Comparison of ENCODE assay signal across 17 cellular contexts in the genomic region with DNA sequence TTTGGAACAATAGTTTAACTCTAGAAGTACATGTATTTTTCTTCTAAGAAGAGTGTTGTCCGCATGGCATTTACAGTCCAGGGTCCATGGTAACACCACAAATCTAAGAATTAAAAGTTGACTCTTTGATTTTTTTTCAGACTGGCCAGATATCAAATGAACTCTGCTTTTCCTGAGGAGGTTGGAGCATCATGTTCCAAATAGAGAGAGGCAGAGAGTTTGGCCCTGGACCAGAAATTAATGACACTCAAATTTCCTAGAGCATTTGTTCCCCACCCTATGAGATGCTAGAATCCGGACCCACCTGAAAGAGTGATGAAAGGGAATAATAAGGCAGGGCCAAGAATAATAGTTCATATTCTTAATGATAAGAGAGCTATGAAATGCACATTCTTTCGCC.
"Had no signal": no experiment of that assay in that cellular context is flagged by ENCODE, and none has a peak within 500 bp of the region (broad histone marks: within the 10 kb centered on the region; RNA-seq: fewer than 3 reads in every experiment).

No MANE protein-coding gene starts in this region.

- H3K36me3 ChIP-seq: neutrophil had no signal

- DNase-seq: activated CD4-positive, alpha-beta T cell treated with anti-CD3 and anti-CD28 coated beads for 48 hours; activated CD8-positive, alpha-beta memory T cell treated with anti-CD3 and anti-CD28 coated beads, Interleukin-2, amount 50 U/mL, for 48 hours; activated CD8-positive, alpha-beta T cell treated with anti-CD3 and anti-CD28 coated beads, Interleukin-2, amount 10 ng/mL, durations not matched to agents 7 days and 5 days; activated naive CD8-positive, alpha-beta T cell treated with anti-CD3 and anti-CD28 coated beads, Interleukin-2, amount 10 ng/mL, durations not matched to agents 7 days and 5 days; central memory CD4-positive, alpha-beta T cell; effector memory CD4-positive, alpha-beta T cell; lower lobe of right lung; naive thymus-derived CD4-positive, alpha-beta T cell; stimulated activated CD4-positive, alpha-beta T cell treated with anti-CD3 and anti-CD28 coated beads, Interleukin-2, amount 100 ng/mL, for 48 hours; stimulated activated CD8-positive, alpha-beta memory T cell treated with anti-CD3 and anti-CD28 coated beads, Interleukin-4, amount 100 ng/mL, for 48 hours; stimulated activated naive CD8-positive, alpha-beta T cell treated with anti-CD3 and anti-CD28 coated beads, Interleukin-15, Interleukin-2, amounts not matched to agents 100 U/mL and 50 U/mL, for 24 hours; T-helper 1 cell; uterus had no signal

- H3K4me3 ChIP-seq: gastroesophageal sphincter, lower lobe of right lung, uterus had no signal

- H3K4me1 ChIP-seq: lower lobe of right lung, uterus had no signal

- H3K27ac ChIP-seq: epithelial cell of prostate, lower lobe of right lung, neutrophil, uterus had no signal

- H3K27me3 ChIP-seq: gastroesophageal sphincter, neutrophil, uterus had no signal

- H3K9me3 ChIP-seq: gastroesophageal sphincter, lower lobe of right lung, neutrophil, uterus had no signal

- ATAC-seq: activated CD8-positive, alpha-beta T cell treated with anti-CD3 and anti-CD28 coated beads, Interleukin-2, amount 10 ng/mL, durations not matched to agents 7 days and 5 days; gastroesophageal sphincter; lower lobe of right lung; naive thymus-derived CD4-positive, alpha-beta T cell; stimulated activated naive CD8-positive, alpha-beta T cell treated with anti-CD3 and anti-CD28 coated beads, Interleukin-15, Interleukin-2, amounts not matched to agents 100 U/mL and 50 U/mL, for 24 hours; WTC11 had no signal
